Comparison of ENCODE assay signal across 8 cellular contexts in the genomic region with DNA sequence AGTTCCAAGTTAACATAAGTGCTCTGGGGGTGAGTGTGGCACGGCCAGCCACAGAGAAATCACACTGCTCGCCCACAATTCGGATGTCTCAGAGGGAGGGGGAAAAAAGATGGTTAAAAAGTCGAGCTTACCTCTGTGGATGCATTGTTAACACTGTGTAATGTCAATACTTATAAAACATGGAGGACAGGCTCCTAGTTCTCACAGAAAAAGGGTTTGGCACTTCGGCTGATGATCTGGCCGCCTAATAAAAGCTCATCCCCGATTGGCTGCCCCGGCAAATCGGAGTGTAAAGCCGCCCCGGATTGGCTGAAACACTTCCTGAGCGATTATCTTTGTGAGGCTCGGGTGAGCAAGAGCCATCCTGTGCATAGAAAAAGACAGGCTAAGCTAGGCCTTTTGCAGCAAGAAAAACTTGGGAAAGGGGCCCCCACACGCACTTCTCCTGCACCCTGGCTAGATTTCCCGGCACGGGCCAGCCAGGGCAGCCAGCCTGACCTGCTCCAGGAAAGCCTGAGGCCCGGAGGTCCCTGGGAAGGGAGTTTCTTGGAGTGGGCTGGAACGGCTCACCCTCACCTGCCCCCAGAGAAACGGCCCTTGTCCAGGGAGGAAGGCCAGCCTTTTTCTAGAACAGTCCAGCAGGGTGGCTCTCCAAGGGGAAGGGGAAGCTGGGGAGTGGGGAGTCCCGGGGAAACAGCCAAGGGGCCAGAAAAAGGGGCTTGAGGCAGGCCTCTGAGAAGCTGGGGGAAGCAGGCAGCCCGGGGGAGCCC. TPM values are rescaled to one million over a fixed set of nuclear protein-coding genes. Genes with fewer than 3 reads are reported as not detected.
DNase-seq lines count a peak whose midpoint lies in the region; ATAC-seq and TF ChIP-seq lines count a peak whose summit lies in the region.

A gene (minus strand): TSS at position 174 of the 770 bp plus-strand sequence. CDS start 29 bp downstream, at position 145.

- peaks cover 79% of the 10 kb centered on the region for H3K4me1 ChIP-seq in parathyroid adenoma
- H3K4me1 ChIP-seq in thyroid gland = peaks cover 97 to 100% of the 10 kb centered on the region in 2 donors

- TF ChIP-seq CTCF in parathyroid adenoma (IDR thresholded peaks at IDR 0.05) (no peak), thyroid gland (IDR thresholded peaks at IDR 0.05) (no peak)

- TF ChIP-seq POLR2A in thyroid gland (IDR thresholded peaks at IDR 0.05) = peak in 1 of 2 donors; percentile 63

- no peaks in the 10 kb centered on the region for H3K27me3 ChIP-seq in parathyroid adenoma (ENCODE audit: control insufficient read depth, insufficient read depth, low read length)
- H3K27me3 ChIP-seq in thyroid gland = no peaks in the 10 kb centered on the region

- H3K4me3 ChIP-seq in parathyroid adenoma (ENCODE audit: low read depth, low read length) (peak within 1 kb of the TSS; percentile 34), thyroid gland (replicated peaks in 1 of 3) (no peak within 1 kb of the TSS)

- H3K9me3 Mint-ChIP-seq in T-cell = no peaks in the 10 kb centered on the region

- H3K9me3 ChIP-seq in parathyroid adenoma (ENCODE audit: control insufficient read depth, low read length) (no peaks in the 10 kb centered on the region), thyroid gland (no peaks in the 10 kb centered on the region)

- H3K4me1 Mint-ChIP-seq in T-cell = peaks cover 39 to 61% (median 50%) of the 10 kb centered on the region in 3 donors

- peak within 1 kb of the TSS; percentile 47 for H3K9ac ChIP-seq in parathyroid adenoma

- H3K27ac ChIP-seq in parathyroid adenoma = peak within 1 kb of the TSS; percentile 99
- peak within 1 kb of the TSS; percentile 99 to 100 (median 100) for H3K27ac ChIP-seq in thyroid gland

- POLR2A ChIA-PET in T-cell (lab: Charles Lee) = interaction anchor here (0.5 to 1.0 kb wide), 3 partner anchors 28 to 82 kb away, joined by 3 to 5 read pairs (median 3); no protein-coding TSS in a partner anchor

- H3K4me3 Mint-ChIP-seq in T-cell = peak within 1 kb of the TSS in 2 of 3 donors; percentile 87 to 88

- peak within 1 kb of the TSS in 1 of 2 donors; percentile 99 for H3K27ac Mint-ChIP-seq in T-cell

- peaks cover 10% of the 10 kb centered on the region for H3K36me3 Mint-ChIP-seq in T-cell

- H3K36me3 ChIP-seq in parathyroid adenoma (ENCODE audit: control insufficient read depth, insufficient read depth, low read length) = no peaks in the 10 kb centered on the region
- no peaks in the 10 kb centered on the region for H3K36me3 ChIP-seq in thyroid gland

- 6 to 16% methylated on average over 21 of the region's 21 CpGs for WGBS in thyroid gland, 2 donors

- in situ Hi-C loops in G401 (cut with HindIII; ENCODE audit: low sequenced_read_pairs) = no loop called here

- H3K79me2 ChIP-seq in parathyroid adenoma = peaks cover 15% of the 10 kb centered on the region

- peak; percentile 43 for ATAC-seq in HG02610 (IDR thresholded peaks at IDR 0.05; ENCODE audit: unreplicated experiment)
- ATAC-seq in T-cell (replicated peaks in 1 of 4) = peak; percentile 85 to 90 (median 86)

- H2AFZ ChIP-seq in parathyroid adenoma = peak within 1 kb of the TSS; percentile 79

- peak; percentile 98 for DNase-seq in G401 (ENCODE audit: low spot score)
- peak; percentile 92 for DNase-seq in NCI-H146 (lab: John Stamatoyannopoulos, UW)
- peak; percentile 79 to 100 (median 93) for DNase-seq in T-cell
- peak; percentile 83 for DNase-seq in activated naive CD8-positive, alpha-beta T cell treated with anti-CD3 and anti-CD28 coated beads, Interleukin-2, amount 50 U/mL, for 16 hours (ENCODE audit: low read depth, low spot score)
- DNase-seq in head of caudate nucleus = peak; percentile 91 to 99 (median 97)
- peak; percentile 83 to 86 for DNase-seq in thyroid gland

- H3K4me2 ChIP-seq in parathyroid adenoma (ENCODE audit: low read length) = peak within 1 kb of the TSS; percentile 53

- CTCF ChIA-PET in T-cell (lab: Charles Lee) = interaction anchor here (0.5 to 3.2 kb wide), 10 partner anchors 9 to 313 kb away, joined by 3 to 25 read pairs (median 5); no protein-coding TSS in a partner anchor

- no peaks in the 10 kb centered on the region for H3K27me3 Mint-ChIP-seq in T-cell

- intact Hi-C loops in head of caudate nucleus (cut with DNase I) = loop anchor here (2.0 kb wide), 1 partner anchor 38 kb away; no protein-coding TSS in a partner anchor
- intact Hi-C loops in thyroid gland (cut with DNase I) = loop anchor here (5.0 kb wide), 1 partner anchor 39 kb away; no protein-coding TSS in a partner anchor

RNA-seq across cellular contexts. Expression of the gene that starts here (rescaled TPM):
- 21.5 and 24.7 TPM in 2 replicates for total RNA-seq in G401 (2014; rRNA removed; shearing (Covaris generic))
- 10 to 100 TPM; 39.6 to 68.9 (median 43.6) TPM for total RNA-seq in T-cell
- 10 to 100 TPM; 29.7 to 42.4 (median 30.9) TPM for total RNA-seq in thyroid gland
